8 cellular contexts compared by ENCODE assay signal in the genomic region with DNA sequence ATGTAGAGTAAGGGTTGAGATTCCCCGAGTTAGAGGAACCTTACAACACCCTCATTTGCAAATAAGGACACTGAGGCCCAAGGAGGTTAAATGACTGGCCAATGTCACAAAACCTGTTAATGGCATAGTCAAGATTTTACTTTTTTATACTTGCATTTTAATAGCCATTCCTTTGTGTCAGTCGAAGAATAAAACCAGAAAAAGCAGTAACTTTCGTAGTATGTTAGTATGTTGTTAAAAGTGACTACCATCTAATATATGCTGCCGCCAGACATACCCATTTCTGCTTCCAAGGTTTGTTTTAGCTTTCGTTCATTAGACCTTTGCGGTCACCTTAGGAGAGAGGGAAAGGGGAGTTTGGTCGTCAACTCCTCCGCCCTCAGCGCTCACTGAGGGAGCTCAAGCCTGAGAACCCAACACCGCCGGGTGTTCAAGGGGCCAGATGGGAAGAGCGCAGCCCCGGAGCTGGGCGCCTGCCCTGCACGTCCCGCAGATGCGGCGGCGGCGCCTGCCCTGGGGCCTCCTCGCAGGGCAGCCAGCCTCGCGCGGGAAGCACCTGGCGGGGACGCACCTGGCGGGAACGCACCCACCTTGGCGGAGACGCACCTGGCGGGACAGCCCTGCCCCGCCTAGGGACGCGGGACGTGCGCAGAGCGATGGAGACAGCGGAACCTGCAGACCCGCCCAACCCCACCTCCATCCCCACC. TPM values are rescaled to one million over a fixed set of nuclear protein-coding genes. Genes with fewer than 3 reads are reported as not detected.
A peak's percentile ranks its signal among the peaks of the same experiment; 100 is the strongest.
DNase-seq lines count a peak whose midpoint lies in the region; ATAC-seq, FAIRE-seq and TF ChIP-seq lines count a peak whose summit lies in the region.

No MANE protein-coding gene starts in this region.

- 1 to 3% (median 2%) methylated on average over 11 to 39 of the region's 39 CpGs for WGBS in spleen, 5 donors

- H3K27me3 ChIP-seq in astrocyte (ENCODE audit: insufficient read depth, low read length) (no peaks in the 10 kb centered on the region), spleen (replicated peaks in 1 of 7) (no peaks in the 10 kb centered on the region)

- H3K9me3 Mint-ChIP-seq in astrocyte (ENCODE audit: unreplicated experiment) = no peaks in the 10 kb centered on the region

- H3K9me3 ChIP-seq in astrocyte (ENCODE audit: insufficient read depth, low read depth, low read length) = no peaks in the 10 kb centered on the region
- no peaks in the 10 kb centered on the region for H3K9me3 ChIP-seq in spleen

- H3K36me3 Mint-ChIP-seq in astrocyte (ENCODE audit: low read depth, unreplicated experiment) = peaks cover 8% of the 10 kb centered on the region

- H3K4me3 ChIP-seq in GM12865 (ENCODE audit: low read depth, low read length) (peak overlapping the region; percentile 92), astrocyte (ENCODE audit: insufficient read depth, low read depth, low read length) (peak overlapping the region; percentile 75), spleen (peak overlapping the region; percentile 65 to 93 (median 88))

- no peaks in the 10 kb centered on the region for H3K36me3 ChIP-seq in astrocyte (ENCODE audit: insufficient read depth, low read length)
- peaks cover 0 to 3% (median 0%) of the 10 kb centered on the region in 6 donors for H3K36me3 ChIP-seq in spleen

- H3K27me3 Mint-ChIP-seq in astrocyte (ENCODE audit: low read depth, unreplicated experiment) = no peaks in the 10 kb centered on the region

- H3K4me3 Mint-ChIP-seq in astrocyte (ENCODE audit: unreplicated experiment) = peak overlapping the region; percentile 97

- peak; percentile 6 for ATAC-seq in HG02840 (IDR thresholded peaks at IDR 0.05; ENCODE audit: low FRiP score, unreplicated experiment)

- H3K4me1 Mint-ChIP-seq in astrocyte (ENCODE audit: low read depth, unreplicated experiment) = peaks cover 16% of the 10 kb centered on the region

- peaks cover 58% of the 10 kb centered on the region for H3K79me2 ChIP-seq in astrocyte (ENCODE audit: insufficient read depth, low read length)

- H3K4me2 ChIP-seq in astrocyte (ENCODE audit: low read length) = peak overlapping the region; percentile 89

- peak overlapping the region; percentile 58 for H2AFZ ChIP-seq in astrocyte (ENCODE audit: low read depth, low read length)

- H3K4me1 ChIP-seq in astrocyte (ENCODE audit: insufficient read depth, low read length) (no peaks in the 10 kb centered on the region), spleen (peaks cover 9 to 62% (median 45%) of the 10 kb centered on the region in 6 donors)

- no peak for FAIRE-seq in astrocyte (lab: Jason Lieb, UNC)

- no peak for TF ChIP-seq POLR2A in spleen (IDR thresholded peaks at IDR 0.05)

- TF ChIP-seq CTCF in GM12865 (IDR thresholded peaks at IDR 0.05; ENCODE audit: insufficient read depth, low read depth, low read length, missing control alignments) (no peak), astrocyte (IDR thresholded peaks at IDR 0.05; ENCODE audit: insufficient read depth, low read depth, low read length) (no peak), spleen (IDR thresholded peaks at IDR 0.05 in 8 of 11, conservative IDR thresholded peaks at IDR 0.05 in 3 of 11) (no peak)

- peak overlapping the region; percentile 93 for H3K9ac ChIP-seq in astrocyte (ENCODE audit: low read length)

- peak; percentile 23 for DNase-seq in AG08396 (ENCODE audit: low spot score)
- no peak for DNase-seq in GM12865 (ENCODE audit: low read depth)
- DNase-seq in NCI-H2029 treated with DMSO at 0.1 percent for 48 hours (lab: John Stamatoyannopoulos, UW) = peak; percentile 45
- DNase-seq in astrocyte (ENCODE audit: low read depth) = peak; percentile 16
- peak; percentile 42 for DNase-seq in iPS-NIHi7 (ENCODE audit: extremely low spot score)
- DNase-seq in spleen = peak; percentile 96
- no peak for DNase-seq in foreskin melanocyte

- peaks cover 18% of the 10 kb centered on the region for H4K20me1 ChIP-seq in astrocyte (ENCODE audit: insufficient read depth, low read length)

- intact Hi-C loops in spleen (cut with DNase I; ENCODE audit: low total_unique reads) = loop anchor here (5.0 to 10.0 kb wide), 2 partner anchors 96 to 298 kb away; no protein-coding TSS in a partner anchor

- H3K27ac Mint-ChIP-seq in astrocyte (ENCODE audit: unreplicated experiment) = peak overlapping the region; percentile 70

- H3K27ac ChIP-seq in astrocyte (ENCODE audit: low read depth, low read length) = peak overlapping the region; percentile 98
- peak overlapping the region; percentile 93 to 100 (median 98) for H3K27ac ChIP-seq in spleen

RNA-seq across cellular contexts. Expression of a gene that starts 0.5 kb away (rescaled TPM):
- total RNA-seq in astrocyte = 47.2 and 52.9 TPM in 2 replicates
- 10 to 100 TPM; 48.7 to 76.9 (median 58.4) TPM for total RNA-seq in spleen
- 10 to 100 TPM; 17.0 to 23.5 (median 18.6) TPM for polyA plus RNA-seq in spleen

Comparison
In these comparisons a context has a peak if more than half of its experiments do, and no peak if none do; other contexts are left out.
1. DNase-seq: peak in AG08396 (single experiment), NCI-H2029 treated with DMSO at 0.1 percent for 48 hours (single experiment), astrocyte (single experiment), iPS-NIHi7 (single experiment) and spleen (single experiment); none in GM12865 (single experiment) and foreskin melanocyte (single experiment).
2. Peak in every context shown above with its lines, with median percentiles within 50 percentile points of each other: H3K4me3 ChIP-seq.